8 cellular contexts compared by ENCODE assay signal in genomic region chr5:151078490-151079262, GRCh38. TPM values are rescaled to one million over a fixed set of nuclear protein-coding genes. Genes with fewer than 3 reads are reported as not detected.
DNase-seq lines count a peak whose midpoint lies in the region; ATAC-seq and TF ChIP-seq lines count a peak whose summit lies in the region.

No MANE protein-coding gene starts in this region.

- ATAC-seq in GM18873 (IDR thresholded peaks at IDR 0.05; ENCODE audit: low FRiP score, unreplicated experiment) (peak; percentile 47), HG03045 (IDR thresholded peaks at IDR 0.05; ENCODE audit: unreplicated experiment) (peak; percentile 37)

- DNase-seq in activated CD4-positive, alpha-beta T cell treated with anti-CD3 and anti-CD28 coated beads for 4 hours: peak; percentile 61 to 64
- peak; percentile 63 for DNase-seq in epithelial cell of proximal tubule (ENCODE audit: low read depth)
- DNase-seq in stimulated activated CD4-positive, alpha-beta T cell treated with anti-CD3 and anti-CD28 coated beads, Interleukin-4, amount 100 ng/mL, for 48 hours (ENCODE audit: low read depth in 2 of 2): peak; percentile 57 to 76
- no peak for DNase-seq in iPS-NIHi11 (ENCODE audit: low spot score)
- DNase-seq in SIG-M5 treated with dmso at 0.1 percent for 504 hours (lab: John Stamatoyannopoulos, UW; ENCODE audit: unreplicated experiment): no peak
- DNase-seq in NCI-H1436 treated with DMSO at 0.1 percent for 48 hours (lab: John Stamatoyannopoulos, UW): no peak

- no peak for TF ChIP-seq CTCF in epithelial cell of proximal tubule (conservative IDR thresholded peaks at IDR 0.05; ENCODE audit: low read depth, low read length)

- H3K4me3 ChIP-seq in epithelial cell of proximal tubule (ENCODE audit: low read depth, low read length): peak overlapping the region; percentile 84

RNA-seq across cellular contexts. Expression of gene TNIP1, which starts 2.2 kb away (rescaled TPM):
- total RNA-seq in epithelial cell of proximal tubule: 241 and 255 TPM in 2 replicates

RNA-seq across cellular contexts. Expression of gene GPX3, which starts 58.3 kb away (rescaled TPM):
- total RNA-seq in epithelial cell of proximal tubule: 9.3 and 10.9 TPM in 2 replicates

Comparison
In these comparisons a context has a peak if more than half of its experiments do, and no peak if none do; other contexts are left out.
1. DNase-seq: peak in activated CD4-positive, alpha-beta T cell treated with anti-CD3 and anti-CD28 coated beads for 4 hours (2 of 2), epithelial cell of proximal tubule (single experiment) and stimulated activated CD4-positive, alpha-beta T cell treated with anti-CD3 and anti-CD28 coated beads, Interleukin-4, amount 100 ng/mL, for 48 hours (2 of 2); none in iPS-NIHi11 (single experiment), SIG-M5 treated with dmso at 0.1 percent for 504 hours (single experiment) and NCI-H1436 treated with DMSO at 0.1 percent for 48 hours (single experiment).